ENCODE assay signal across 1 cellular context in the genomic region with DNA sequence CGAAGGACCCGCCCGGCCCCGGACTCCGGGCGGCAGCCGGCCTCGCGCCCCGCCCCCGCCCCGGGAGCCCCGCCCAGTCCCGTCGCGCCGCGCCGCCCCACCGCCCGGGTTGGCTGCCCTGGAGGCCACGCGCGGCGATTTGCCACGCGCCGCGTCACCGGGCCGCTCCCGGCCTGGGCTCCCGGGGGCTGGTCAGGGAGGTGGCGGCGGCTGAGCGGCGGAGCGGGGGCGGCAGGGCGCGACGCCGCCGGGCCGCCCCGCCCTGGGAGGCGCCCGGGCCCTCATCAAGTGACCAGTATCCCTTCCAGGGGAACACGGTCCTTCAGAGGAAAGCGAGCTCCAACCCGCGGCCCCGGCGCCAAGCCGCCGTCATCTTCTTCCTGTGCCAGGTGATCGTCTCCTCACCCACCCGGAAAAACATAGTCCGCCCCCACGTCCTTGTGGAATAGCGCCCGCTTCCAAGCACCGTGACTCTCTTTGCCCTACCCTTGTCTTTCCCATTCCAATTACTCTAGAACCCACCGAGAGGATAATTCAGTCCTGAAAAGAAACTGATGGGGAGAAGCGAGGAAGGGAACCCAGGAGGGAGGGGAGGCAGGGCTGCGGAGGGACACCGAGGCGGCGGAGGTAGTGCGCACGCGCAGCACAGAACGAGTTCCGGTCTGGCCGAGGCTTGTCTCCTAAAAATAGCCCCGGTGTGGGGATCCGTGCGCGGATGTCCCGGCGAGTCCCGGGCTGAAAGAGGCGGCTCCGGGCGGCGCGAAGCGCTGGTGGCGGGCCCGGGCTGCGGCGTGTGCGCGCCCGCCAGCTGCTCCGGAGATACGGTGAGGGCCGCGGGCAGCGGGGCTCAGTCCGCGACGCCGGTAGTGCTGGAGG.
TF ChIP-seq lines count a peak whose summit lies in the region.

A gene (plus strand): TSS at position 704 of the 876 bp plus-strand sequence. CDS start 67,136 bp downstream, outside the sequence.

TF ChIP-seq in GM12878, 131 proteins besides CTCF, POLR2A, EP300 and RAD21 (continued from another document):
- TF ChIP-seq, protein P1, sequence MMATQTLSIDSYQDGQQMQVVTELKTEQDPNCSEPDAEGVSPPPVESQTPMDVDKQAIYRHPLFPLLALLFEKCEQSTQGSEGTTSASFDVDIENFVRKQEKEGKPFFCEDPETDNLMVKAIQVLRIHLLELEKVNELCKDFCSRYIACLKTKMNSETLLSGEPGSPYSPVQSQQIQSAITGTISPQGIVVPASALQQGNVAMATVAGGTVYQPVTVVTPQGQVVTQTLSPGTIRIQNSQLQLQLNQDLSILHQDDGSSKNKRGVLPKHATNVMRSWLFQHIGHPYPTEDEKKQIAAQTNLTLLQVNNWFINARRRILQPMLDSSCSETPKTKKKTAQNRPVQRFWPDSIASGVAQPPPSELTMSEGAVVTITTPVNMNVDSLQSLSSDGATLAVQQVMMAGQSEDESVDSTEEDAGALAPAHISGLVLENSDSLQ (IDR thresholded peaks at IDR 0.05) = peak; percentile 56
- TF ChIP-seq GABPA (IDR thresholded peaks at IDR 0.05; ENCODE audit: low read depth) (no peak), POU2F2 (IDR thresholded peaks at IDR 0.05; ENCODE audit: borderline replicate concordance, low read depth, low read length) (peak; percentile 62; the same call in 2 of the 3 replicates), RB1 (IDR thresholded peaks at IDR 0.05; ENCODE audit: borderline replicate concordance) (peak; percentile 76; the same call in 1 of the 2 replicates), NBN (IDR thresholded peaks at IDR 0.05) (peak; percentile 94), TCF3 (IDR thresholded peaks at IDR 0.05; ENCODE audit: borderline replicate concordance, insufficient read depth, low read depth, low read length) (peak; percentile 77; the same call in 1 of the 2 replicates), TCF7 (IDR thresholded peaks at IDR 0.05; ENCODE audit: borderline replicate concordance) (no peak), MTA2 (IDR thresholded peaks at IDR 0.05; ENCODE audit: low read depth) (peak; percentile 65), YY1 (IDR thresholded peaks at IDR 0.05; ENCODE audit: low read depth, low read length) (peak; percentile 79; the same call in 1 of the 2 replicates), RBBP5 (conservative IDR thresholded peaks at IDR 0.05) (0 out of 2 replicates have a peak, but pooled peaks have one; percentile 37), STAT1 (conservative IDR thresholded peaks at IDR 0.05) (peak; percentile 96), SREBF1 (IDR thresholded peaks at IDR 0.05; ENCODE audit: low read length) (no peak), RUNX3 (IDR thresholded peaks at IDR 0.05; ENCODE audit: low read length) (peak; percentile 69; the same call in 1 of the 2 replicates), POLR2AphosphoS5 (IDR thresholded peaks at IDR 0.05; ENCODE audit: low read length) (peak; percentile 86), SMARCA5 (IDR thresholded peaks at IDR 0.05) (peak; percentile 62; the same call in 1 of the 2 replicates), PAX5 (IDR thresholded peaks at IDR 0.05; ENCODE audit: borderline replicate concordance, low read depth, low read length) (peak; percentile 65; the same call in 1 of the 2 replicates), CHD4 (IDR thresholded peaks at IDR 0.05) (no peak), BACH1 (IDR thresholded peaks at IDR 0.05; ENCODE audit: borderline replicate concordance) (peak; percentile 86), SRF (IDR thresholded peaks at IDR 0.05; ENCODE audit: low read depth in 2 of 2, low read length in 2 of 2) (0 out of 4 replicates have a peak, but pooled peaks of 1 of the 2 experiments have one; percentile 16)
